Comparison of ENCODE assay signal across 1 cellular context in genomic region chr7:130986271-130986690, GRCh38.
TF ChIP-seq lines count a peak whose summit lies in the region.

No MANE protein-coding gene starts in this region.

TF ChIP-seq in GM12878, 131 proteins besides CTCF, POLR2A, EP300 and RAD21 (continued from another document):
- TF ChIP-seq RELB (IDR thresholded peaks at IDR 0.05; ENCODE audit: low read depth) (no peak), ATF3 (IDR thresholded peaks at IDR 0.05; ENCODE audit: borderline replicate concordance, extremely low read depth, low read depth, low read length) (no peak), ZNF217 (IDR thresholded peaks at IDR 0.05) (no peak), BHLHE40 (IDR thresholded peaks at IDR 0.05; ENCODE audit: borderline replicate concordance in 1 of 2, low read depth in 2 of 2, low read length in 1 of 2) (no peak)
